9 cellular contexts compared by ENCODE assay signal in genomic region chr2:177906041-177906718, GRCh38.
A peak's percentile ranks its signal among the peaks of the same experiment; 100 is the strongest.
DNase-seq lines count a peak whose midpoint lies in the region; ATAC-seq and TF ChIP-seq lines count a peak whose summit lies in the region.
"Had no signal": no experiment of that assay in that cellular context is flagged by ENCODE, and none has a peak within 500 bp of the region (broad histone marks: within the 10 kb centered on the region; RNA-seq: fewer than 3 reads in every experiment).

No MANE protein-coding gene starts in this region.

- no peaks in the 10 kb centered on the region for H3K4me1 Mint-ChIP-seq in activated B cell treated with CpG ODN at 0.5 μM for 24 hours
- H3K4me1 Mint-ChIP-seq: IgD-negative memory B cell had no signal

- H3K27me3 Mint-ChIP-seq in activated B cell treated with CpG ODN at 0.5 μM for 24 hours, result peaks cover 4% of the 10 kb centered on the region

- intact Hi-C loops in activated B cell treated with CpG ODN at 0.5 μM for 24 hours (cut with micrococcal nuclease), result no loop called here

- H3K9me3 Mint-ChIP-seq in activated B cell treated with CpG ODN at 0.5 μM for 24 hours, result no peaks in the 10 kb centered on the region

- DNase-seq in AG09309 (ENCODE audit: low read depth), result no peak
- DNase-seq in NCI-H2029 treated with DMSO at 0.1 percent for 48 hours (lab: John Stamatoyannopoulos, UW), result peak; percentile 66
- DNase-seq in activated B cell treated with CpG ODN at 0.5 μM for 24 hours, result peak; percentile 20
- peak; percentile 61 for DNase-seq in choroid plexus epithelial cell (ENCODE audit: low read depth)
- DNase-seq in lung microvascular endothelial cell (ENCODE audit: low read depth in 2 of 2), result peak; percentile 50 to 67
- peak; percentile 1 to 24 for DNase-seq in stimulated activated CD8-positive, alpha-beta memory T cell treated with anti-CD3 and anti-CD28 coated beads, Interleukin-2, amount 100 ng/mL, for 1 hour (ENCODE audit: low read depth in 2 of 2)

- peak; percentile 94 for TF ChIP-seq CTCF in AG09309 (IDR thresholded peaks at IDR 0.05; ENCODE audit: control insufficient read depth, insufficient read depth, low read depth, low read length, missing control alignments)
- TF ChIP-seq CTCF in activated B cell treated with CpG ODN at 0.5 μM for 24 hours (IDR thresholded peaks at IDR 0.05), result no peak
- TF ChIP-seq CTCF in choroid plexus epithelial cell (conservative IDR thresholded peaks at IDR 0.05; ENCODE audit: low read depth, low read length), result peak; percentile 93

- POLR2A ChIA-PET in activated B cell treated with CpG ODN at 0.5 μM for 24 hours (lab: Charles Lee), result no interaction called here

- H3K4me3 Mint-ChIP-seq in activated B cell treated with CpG ODN at 0.5 μM for 24 hours, result no peak overlapping the region
- H3K4me3 Mint-ChIP-seq: IgD-negative memory B cell had no signal

- ATAC-seq in GM18861 (IDR thresholded peaks at IDR 0.05; ENCODE audit: unreplicated experiment), result peak; percentile 78
- ATAC-seq in HG03045 (IDR thresholded peaks at IDR 0.05; ENCODE audit: unreplicated experiment), result peak; percentile 96
- ATAC-seq in activated B cell treated with CpG ODN at 0.5 μM for 24 hours (ENCODE audit: low read depth), result peak; percentile 52

- no peak overlapping the region for H3K27ac Mint-ChIP-seq in activated B cell treated with CpG ODN at 0.5 μM for 24 hours
- H3K27ac Mint-ChIP-seq: IgD-negative memory B cell had no signal

- CTCF ChIA-PET in activated B cell treated with CpG ODN at 0.5 μM for 24 hours (lab: Charles Lee), result no interaction called here

- H3K4me3 ChIP-seq in AG09309 (ENCODE audit: control insufficient read depth, low read depth, low read length), result no peak overlapping the region
- H3K4me3 ChIP-seq in choroid plexus epithelial cell (ENCODE audit: low read depth, low read length), result no peak overlapping the region

- no peaks in the 10 kb centered on the region for H3K36me3 Mint-ChIP-seq in activated B cell treated with CpG ODN at 0.5 μM for 24 hours (ENCODE audit: low read depth)
- H3K36me3 Mint-ChIP-seq: IgD-negative memory B cell had no signal
